Comparison of ENCODE assay signal across 9 cellular contexts in genomic region chr11:17722000-17722643, GRCh38. TPM values are rescaled to one million over a fixed set of nuclear protein-coding genes. Genes with fewer than 3 reads are reported as not detected.
A peak's percentile ranks its signal among the peaks of the same experiment; 100 is the strongest.
DNase-seq lines count a peak whose midpoint lies in the region; ATAC-seq and TF ChIP-seq lines count a peak whose summit lies in the region.
"Had no signal": no experiment of that assay in that cellular context is flagged by ENCODE, and none has a peak within 500 bp of the region (broad histone marks: within the 10 kb centered on the region; RNA-seq: fewer than 3 reads in every experiment).

No MANE protein-coding gene starts in this region.

- in situ Hi-C loops in IMR-90 (cut with MboI; ENCODE audit: low sequenced_read_pairs), result no loop called here

- H3K9ac ChIP-seq in IMR-90 (ENCODE audit: low read depth, low read length), result no peak overlapping the region

- no peaks in the 10 kb centered on the region for H3K9me1 ChIP-seq in IMR-90 (ENCODE audit: insufficient read depth, low read length)

- no peak overlapping the region for H3K23ac ChIP-seq in IMR-90 (ENCODE audit: low read depth, low read length)

- no TSS peak for BruUV-seq in IMR-90 (replicated peaks; lab: Mats Ljungman, UMichigan)

- H3K56ac ChIP-seq in IMR-90 (ENCODE audit: extremely low read depth, insufficient read depth, low read length), result no peak overlapping the region

- H2AK9ac ChIP-seq in IMR-90 (replicated peaks; ENCODE audit: low read depth, low read length, poor library complexity), result no peak overlapping the region

- no peak overlapping the region for H3K27ac ChIP-seq in IMR-90 (ENCODE audit: insufficient read depth, low read length)

- H4K8ac ChIP-seq in IMR-90 (ENCODE audit: low read depth in 2 of 2, low read length in 2 of 2), result no peak overlapping the region

- H3K4me3 ChIP-seq in IMR-90 (ENCODE audit: insufficient read depth, low read depth, low read length), result no peak overlapping the region

- intact Hi-C loops in IMR-90 (cut with micrococcal nuclease), result loop anchor here (1.0 to 2.0 kb wide), 2 partner anchors 33 to 123 kb away; no protein-coding TSS in a partner anchor

- H3K4me2 ChIP-seq in IMR-90 (ENCODE audit: low read depth, low read length), result no peak overlapping the region

- TF ChIP-seq RAD21 in IMR-90 (IDR thresholded peaks at IDR 0.05; ENCODE audit: low read length), result peak; percentile 23; the same call in 1 of the 2 replicates

- TF ChIP-seq POLR2A in IMR-90 (IDR thresholded peaks at IDR 0.05; ENCODE audit: low read depth, low read length), result no peak
- no peak for TF ChIP-seq POLR2A in erythroblast (IDR thresholded peaks at IDR 0.05; ENCODE audit: low read length)

- no peak overlapping the region for H2AK5ac ChIP-seq in IMR-90 (ENCODE audit: low read depth, low read length)

- POLR2A ChIA-PET in IMR-90 (lab: Charles Lee; ENCODE audit: unreplicated experiment), result no interaction called here

- H2AFZ ChIP-seq in IMR-90 (replicated peaks; ENCODE audit: low read length, poor library complexity), result peak overlapping the region; percentile 23

- no peak overlapping the region for H2BK15ac ChIP-seq in IMR-90 (ENCODE audit: low read depth, low read length)

- H3K14ac ChIP-seq in IMR-90 (replicated peaks; ENCODE audit: low read depth, low read length), result no peak overlapping the region

- no peak overlapping the region for H3K27ac Mint-ChIP-seq in brain

- TF ChIP-seq CTCF in IMR-90 (conservative IDR thresholded peaks at IDR 0.05; ENCODE audit: low read depth, low read length) (peak; percentile 40), brain (conservative IDR thresholded peaks at IDR 0.05) (peak in 1 of 2 experiments; percentile 38)

- peaks cover 6% of the 10 kb centered on the region for H3K27me3 Mint-ChIP-seq in brain

- no peaks in the 10 kb centered on the region for H4K20me1 ChIP-seq in IMR-90 (ENCODE audit: insufficient read depth, low read length)

- peaks cover 76% of the 10 kb centered on the region for H3K27me3 ChIP-seq in IMR-90 (ENCODE audit: control insufficient read depth, insufficient read depth, low read length)

- DNase-seq in D341Med (ENCODE audit: low spot score) (peak; percentile 77), IMR-90 (peak; percentile 11), mesenteric fat pad (ENCODE audit: low spot score) (peak; percentile 59), mucosa of gallbladder (ENCODE audit: low spot score) (no peak), erythroblast (lab: John Stamatoyannopoulos, UW) (no peak)
- DNase-seq in NK-92 treated with Interleukin-12 subunit alpha and Interleukin-12 subunit beta, amount 100 ng/mL, for 24 hours (lab: John Stamatoyannopoulos, UW), result no peak
- DNase-seq: activated naive CD4-positive, alpha-beta T cell treated with anti-CD3 and anti-CD28 coated beads, Interleukin-2, amount 50 U/mL, for 16 hours had no signal

- no peaks in the 10 kb centered on the region for H3K79me1 ChIP-seq in IMR-90 (ENCODE audit: low read depth in 1 of 2, low read length in 2 of 2)

- H3K4me1 Mint-ChIP-seq in brain, result peaks cover 16% of the 10 kb centered on the region

- H3K36me3 ChIP-seq in IMR-90 (ENCODE audit: control insufficient read depth, insufficient read depth, low read length), result no peaks in the 10 kb centered on the region

- no peak overlapping the region for H3K4ac ChIP-seq in IMR-90 (ENCODE audit: low read depth, low read length)

- no peaks in the 10 kb centered on the region for H3K36me3 Mint-ChIP-seq in brain

- H3K9me3 ChIP-seq in IMR-90 (ENCODE audit: control insufficient read depth, insufficient read depth, low read length), result no peaks in the 10 kb centered on the region

- H2BK120ac ChIP-seq in IMR-90 (ENCODE audit: low read depth, low read length), result no peak overlapping the region

- no peak overlapping the region for H3K18ac ChIP-seq in IMR-90 (ENCODE audit: low read depth, low read length)

- no peaks in the 10 kb centered on the region for H3K4me1 ChIP-seq in IMR-90 (ENCODE audit: control insufficient read depth, insufficient read depth, low read length)

- H3K4me3 Mint-ChIP-seq in brain, result peak overlapping the region in 3 of 5 experiments; percentile 58 to 80 (median 70)

- CTCF ChIA-PET in IMR-90 (lab: Yijun Ruan, JAX), result interaction anchor here (1.5 kb wide), 1 partner anchor 9 kb away, joined by 3 read pairs; no protein-coding TSS in a partner anchor

- H2BK20ac ChIP-seq in IMR-90 (ENCODE audit: low read depth, low read length), result no peak overlapping the region

- 5% methylated on average over 11 of the region's 25 CpGs; no CpG with 5 or more reads in 1 of the 2 experiments for WGBS in IMR-90 (ENCODE audit: extremely low coverage in 2 of 2, insufficient read length in 1 of 2), 2 experiments

- H2BK5ac ChIP-seq in IMR-90 (ENCODE audit: low read depth, low read length, poor library complexity, severe bottlenecking), result no peak overlapping the region

- peaks cover 0 to 2% (median 0%) of the 10 kb centered on the region in 5 experiments for H3K9me3 Mint-ChIP-seq in brain

- ATAC-seq in IMR-90 (ENCODE audit: low read depth), result 0 out of 2 replicates have a peak, but pooled peaks have one; percentile 30
- ATAC-seq in GM18502 (IDR thresholded peaks at IDR 0.05; ENCODE audit: poor library complexity, unreplicated experiment), result no peak

- H4K91ac ChIP-seq in IMR-90 (ENCODE audit: insufficient read depth, low read depth, low read length), result no peak overlapping the region

- no peak overlapping the region for H4K5ac ChIP-seq in IMR-90 (ENCODE audit: low read depth, low read length)

- dilution Hi-C loops in IMR-90 (cut with HindIII; ENCODE audit: low sequenced_read_pairs, unreplicated experiment), result no loop called here

TF ChIP-seq in IMR-90, 13 proteins besides CTCF, POLR2A, EP300 and RAD21:
- no peak for TF ChIP-seq USF2 (IDR thresholded peaks at IDR 0.05; ENCODE audit: low read depth, low read length)
- TF ChIP-seq NFE2L2 (IDR thresholded peaks at IDR 0.05; ENCODE audit: low read depth, low read length), result no peak
- TF ChIP-seq SMC3 (IDR thresholded peaks at IDR 0.05; ENCODE audit: low read depth, low read length), result peak; percentile 28; the same call in 1 of the 2 replicates
- TF ChIP-seq RCOR1 (IDR thresholded peaks at IDR 0.05; ENCODE audit: insufficient replicate concordance, low read length), result no peak

RNA-seq across cellular contexts. Expression of gene MYOD1, which starts 2.8 kb away (rescaled TPM):
- not detected in 2 replicates for total RNA-seq in IMR-90 (2012; rRNA removed)
- polyA plus RNA-seq in IMR-90 (2012; rRNA removed), result not detected in 2 replicates
- not detected in 2 replicates for polyA plus RNA-seq in IMR-90 (2012; cell fraction: cytosol; rRNA removed)
- polyA plus RNA-seq in IMR-90 (2012; cell fraction: nucleus; rRNA removed; ENCODE audit: low replicate concordance), result not detected in 2 replicates
- polyA plus RNA-seq in brain (ENCODE audit: insufficient read depth, low read depth, low replicate concordance), result not detected
- total RNA-seq in mesenteric fat pad, result not detected
- not detected for total RNA-seq in mucosa of gallbladder

RNA-seq across cellular contexts. Expression of gene KCNC1, which starts 12.5 kb away (rescaled TPM):
- not detected in 2 replicates for total RNA-seq in IMR-90 (2012; rRNA removed)
- polyA plus RNA-seq in IMR-90 (2012; rRNA removed), result 0.03 and 0.11 TPM in 2 replicates
- polyA plus RNA-seq in IMR-90 (2012; cell fraction: cytosol; rRNA removed), result 0.02 and 0.10 TPM in 2 replicates
- 0.11 and 0.22 TPM in 2 replicates for polyA plus RNA-seq in IMR-90 (2012; cell fraction: nucleus; rRNA removed; ENCODE audit: low replicate concordance)
- polyA plus RNA-seq in brain (ENCODE audit: insufficient read depth, low read depth, low replicate concordance), result 18.9 TPM
- total RNA-seq in mesenteric fat pad, result not detected
- total RNA-seq in mucosa of gallbladder, result not detected

Comparison
In these comparisons a context has a peak if more than half of its experiments do, and no peak if none do; other contexts are left out.
1. DNase-seq: peak in D341Med (single experiment), IMR-90 (single experiment) and mesenteric fat pad (single experiment); none in mucosa of gallbladder (single experiment), NK-92 treated with Interleukin-12 subunit alpha and Interleukin-12 subunit beta, amount 100 ng/mL, for 24 hours (single experiment) and erythroblast (0 of 2).